In genomic region chr10:70978181-70978580, GRCh38 we compare ENCODE assay signal across 27 cellular contexts.
"Had no signal": no experiment of that assay in that cellular context is flagged by ENCODE, and none has a peak within 500 bp of the region (broad histone marks: within the 10 kb centered on the region; RNA-seq: fewer than 3 reads in every experiment).

No MANE protein-coding gene starts in this region.

- H3K4me3 ChIP-seq: ovary, prostate gland, right lobe of liver, sigmoid colon, stomach, thoracic aorta, thyroid gland, tibial nerve, vagina had no signal

- H3K9me3 ChIP-seq: ovary, prostate gland, right lobe of liver, sigmoid colon, thoracic aorta, thyroid gland, vagina had no signal

- H2AFZ ChIP-seq: parathyroid adenoma had no signal

- ATAC-seq: naive thymus-derived CD8-positive, alpha-beta T cell; natural killer cell treated with Interleukin-12 subunit alpha and Interleukin-12 subunit beta and Interleukin-15 and Interleukin-18, amount 100 ng/mL, for 72 hours; right cardiac atrium; right lobe of liver; stimulated activated effector memory CD8-positive, alpha-beta T cell treated with anti-CD3 and anti-CD28 coated beads, Interleukin-12 subunit alpha, Interleukin-12 subunit beta, amount 100 ng/mL, for 72 hours; stimulated activated naive B cell treated with anti-CD40 and anti-IgM and Interleukin-4, amounts not matched to agents 10 μg/mL and 1 μg/mL and 100 μg/mL, for 72 hours had no signal

- H3K36me3 ChIP-seq: ovary, prostate gland, right lobe of liver, sigmoid colon, stomach, thoracic aorta, thyroid gland, tibial nerve, vagina had no signal

- H3K9ac ChIP-seq: parathyroid adenoma had no signal

- H3K4me1 Mint-ChIP-seq: neural crest cell had no signal

- DNase-seq: naive B cell; naive thymus-derived CD8-positive, alpha-beta T cell; nephron progenitor cell; occipital lobe; ovary; right cardiac atrium; right lobe of liver; sigmoid colon; small intestine; stimulated activated CD4-positive, alpha-beta T cell treated with anti-CD3 and anti-CD28 coated beads, Interleukin-15, amount 100 ng/mL, for 24 hours; stimulated activated CD4-positive, alpha-beta T cell treated with anti-CD3 and anti-CD28 coated beads, Interleukin-2, amount 100 ng/mL, for 24 hours; stimulated activated CD4-positive, alpha-beta T cell treated with anti-CD3 and anti-CD28 coated beads, Interleukin-2, amount 100 ng/mL, for 48 hours; stimulated activated CD4-positive, alpha-beta T cell treated with anti-CD3 and anti-CD28 coated beads, Interleukin-4, amount 100 ng/mL, for 24 hours; stimulated activated naive B cell treated with anti-CD40 and anti-IgM and Interleukin-4, amounts not matched to agents 10 μg/mL and 1 μg/mL and 100 μg/mL, for 72 hours; stimulated activated naive CD4-positive, alpha-beta T cell treated with Interleukin-2 at 50 U/mL for 16 hours; stomach; thyroid gland; trophoblast cell had no signal

- H3K4me3 Mint-ChIP-seq: naive B cell; naive thymus-derived CD8-positive, alpha-beta T cell; natural killer cell treated with Interleukin-12 subunit alpha and Interleukin-12 subunit beta and Interleukin-15 and Interleukin-18, amount 100 ng/mL, for 72 hours; nephron progenitor cell; neural crest cell; stimulated activated effector memory CD8-positive, alpha-beta T cell treated with anti-CD3 and anti-CD28 coated beads, Interleukin-12 subunit alpha, Interleukin-12 subunit beta, amount 100 ng/mL, for 72 hours; stimulated activated naive B cell treated with anti-CD40 and anti-IgM and Interleukin-4, amounts not matched to agents 10 μg/mL and 1 μg/mL and 100 μg/mL, for 72 hours; stimulated activated naive CD8-positive, alpha-beta T cell treated with anti-CD3 and anti-CD28 coated beads, Interleukin-15, Interleukin-2, amounts not matched to agents 100 ng/mL and 50 ng/mL, for 24 hours had no signal

- H3K36me3 Mint-ChIP-seq: naive B cell; naive thymus-derived CD8-positive, alpha-beta T cell; natural killer cell treated with Interleukin-12 subunit alpha and Interleukin-12 subunit beta and Interleukin-15 and Interleukin-18, amount 100 ng/mL, for 72 hours; stimulated activated effector memory CD8-positive, alpha-beta T cell treated with anti-CD3 and anti-CD28 coated beads, Interleukin-12 subunit alpha, Interleukin-12 subunit beta, amount 100 ng/mL, for 72 hours; stimulated activated naive B cell treated with anti-CD40 and anti-IgM and Interleukin-4, amounts not matched to agents 10 μg/mL and 1 μg/mL and 100 μg/mL, for 72 hours had no signal

- H3K27ac Mint-ChIP-seq: naive B cell; naive thymus-derived CD8-positive, alpha-beta T cell; natural killer cell treated with Interleukin-12 subunit alpha and Interleukin-12 subunit beta and Interleukin-15 and Interleukin-18, amount 100 ng/mL, for 72 hours; nephron progenitor cell; stimulated activated effector memory CD8-positive, alpha-beta T cell treated with anti-CD3 and anti-CD28 coated beads, Interleukin-12 subunit alpha, Interleukin-12 subunit beta, amount 100 ng/mL, for 72 hours; stimulated activated naive B cell treated with anti-CD40 and anti-IgM and Interleukin-4, amounts not matched to agents 10 μg/mL and 1 μg/mL and 100 μg/mL, for 72 hours; stimulated activated naive CD8-positive, alpha-beta T cell treated with anti-CD3 and anti-CD28 coated beads, Interleukin-15, Interleukin-2, amounts not matched to agents 100 ng/mL and 50 ng/mL, for 24 hours had no signal

- H3K27ac ChIP-seq: ovary, parathyroid adenoma, prostate gland, right lobe of liver, sigmoid colon, stomach, thoracic aorta, thyroid gland, tibial nerve, vagina had no signal

- H3K27me3 ChIP-seq: ovary, right lobe of liver, thyroid gland, tibial nerve, vagina had no signal

- H3K4me1 ChIP-seq: parathyroid adenoma, prostate gland, right lobe of liver, sigmoid colon, stomach, thyroid gland, tibial nerve, vagina had no signal

- H3K9me3 Mint-ChIP-seq: naive thymus-derived CD8-positive, alpha-beta T cell; natural killer cell treated with Interleukin-12 subunit alpha and Interleukin-12 subunit beta and Interleukin-15 and Interleukin-18, amount 100 ng/mL, for 72 hours; neural crest cell; stimulated activated effector memory CD8-positive, alpha-beta T cell treated with anti-CD3 and anti-CD28 coated beads, Interleukin-12 subunit alpha, Interleukin-12 subunit beta, amount 100 ng/mL, for 72 hours; stimulated activated naive CD8-positive, alpha-beta T cell treated with anti-CD3 and anti-CD28 coated beads, Interleukin-15, Interleukin-2, amounts not matched to agents 100 ng/mL and 50 ng/mL, for 24 hours had no signal
